ENCODE assay signal across 8 cellular contexts in genomic region chr19:1104452-1105216, GRCh38. TPM values are rescaled to one million over a fixed set of nuclear protein-coding genes. Genes with fewer than 3 reads are reported as not detected.
DNase-seq lines count a peak whose midpoint lies in the region; ATAC-seq and TF ChIP-seq lines count a peak whose summit lies in the region.

No MANE protein-coding gene starts in this region.

- TF ChIP-seq CTCF in CD14-positive monocyte (IDR thresholded peaks at IDR 0.05) (peak; percentile 21), neutrophil (IDR thresholded peaks at IDR 0.05) (no peak), transverse colon (IDR thresholded peaks at IDR 0.05) (no peak)

- H3K4me1 ChIP-seq in neutrophil (ENCODE audit: control insufficient read depth in 1 of 2, insufficient read depth in 1 of 2, low read depth in 1 of 2, low read length in 1 of 2) (peaks cover 65 to 73% of the 10 kb centered on the region in 2 experiments), transverse colon (peaks cover 23 to 54% (median 36%) of the 10 kb centered on the region in 4 donors)

- no peaks in the 10 kb centered on the region for H3K27me3 ChIP-seq in neutrophil
- no peaks in the 10 kb centered on the region for H3K27me3 ChIP-seq in transverse colon

- H3K27ac Mint-ChIP-seq in CD14-positive monocyte: peak overlapping the region; percentile 38 to 91 (median 76)
- H3K27ac Mint-ChIP-seq in activated naive CD8-positive, alpha-beta T cell: peak overlapping the region; percentile 46

- in situ Hi-C loops in SK-MEL-5 (cut with HindIII; ENCODE audit: low pct_unique_long_range_greater_than_20kb, low sequenced_read_pairs): no loop called here
- in situ Hi-C loops in transverse colon (cut with MboI; ENCODE audit: low pct_ligation_motif_present in 1 of 4, low pct_unique_long_range_greater_than_20kb in 1 of 4, low sequenced_read_pairs in 3 of 4): no loop called here

- TF ChIP-seq EP300 in transverse colon (IDR thresholded peaks at IDR 0.05; ENCODE audit: low read depth): no peak

- H3K4me3 ChIP-seq in neutrophil (ENCODE audit: low read depth in 1 of 2, low read length in 1 of 2) (peak overlapping the region; percentile 73 to 86), transverse colon (peak overlapping the region; percentile 52 to 98 (median 91))

- H3K36me3 ChIP-seq in neutrophil (peaks cover 37% of the 10 kb centered on the region), transverse colon (peaks cover 0 to 10% (median 4%) of the 10 kb centered on the region in 4 donors)

- peak; percentile 33 for ATAC-seq in GM19395 (IDR thresholded peaks at IDR 0.05; ENCODE audit: unreplicated experiment)

- DNase-seq in CD14-positive monocyte (ENCODE audit: low spot score) (no peak), HUDEP-2 (lab: John Stamatoyannopoulos, UW; ENCODE audit: unreplicated experiment in 76 of 76) (peak in 62 of 76 experiments; percentile 7 to 80 (median 60)), SK-MEL-5 (ENCODE audit: low read depth, low spot score) (peak; percentile 50), globus pallidus (ENCODE audit: low spot score) (peak; percentile 75), transverse colon (peak; percentile 82)

- peaks cover 5 to 12% (median 7%) of the 10 kb centered on the region in 7 donors for H3K9me3 Mint-ChIP-seq in CD14-positive monocyte
- no peaks in the 10 kb centered on the region for H3K9me3 Mint-ChIP-seq in activated naive CD8-positive, alpha-beta T cell (ENCODE audit: low read depth)

- peak overlapping the region; percentile 78 to 80 for H3K4me3 Mint-ChIP-seq in CD14-positive monocyte
- peak overlapping the region; percentile 76 for H3K4me3 Mint-ChIP-seq in activated naive CD8-positive, alpha-beta T cell

- H3K9me3 ChIP-seq in neutrophil (no peaks in the 10 kb centered on the region), transverse colon (no peaks in the 10 kb centered on the region)

- H3K27ac ChIP-seq in neutrophil (peak overlapping the region; percentile 96), transverse colon (peak overlapping the region; percentile 98 to 100 (median 100))

- 2% methylated on average over 41 of the region's 92 CpGs; no CpG with 5 or more reads in 1 of the 2 donors for WGBS in transverse colon (ENCODE audit: low coverage in 1 of 2), 2 donors

- intact Hi-C loops in CD14-positive monocyte (cut with micrococcal nuclease): loop anchor here (5.0 to 10.0 kb wide), 5 partner anchors 37 to 177 kb away; partner anchors contain the start of genes ARHGAP45 (in 2 of the 2), ARID3A (in 1 of the 2), ATP5F1D (in 1 of the 2) and CIRBP (in 1 of the 2)
- intact Hi-C loops in transverse colon (cut with DNase I; ENCODE audit: low total_unique reads): loop anchor here (10.0 kb wide), 2 partner anchors 140 to 180 kb away; partner anchors contain the start of genes ARID3A, ATP5F1D and MIDN

- peaks cover 0 to 3% (median 0%) of the 10 kb centered on the region in 3 donors for H3K27me3 Mint-ChIP-seq in CD14-positive monocyte (ENCODE audit: low read depth in 3 of 3)
- H3K27me3 Mint-ChIP-seq in activated naive CD8-positive, alpha-beta T cell: no peaks in the 10 kb centered on the region

- peaks cover 43% of the 10 kb centered on the region for H3K4me1 Mint-ChIP-seq in CD14-positive monocyte
- peaks cover 31% of the 10 kb centered on the region for H3K4me1 Mint-ChIP-seq in activated naive CD8-positive, alpha-beta T cell (ENCODE audit: low read depth)

- peaks cover 7 to 22% of the 10 kb centered on the region in 2 donors for H3K36me3 Mint-ChIP-seq in CD14-positive monocyte
- no peaks in the 10 kb centered on the region for H3K36me3 Mint-ChIP-seq in activated naive CD8-positive, alpha-beta T cell

- TF ChIP-seq POLR2A in transverse colon (IDR thresholded peaks at IDR 0.05): no peak

RNA-seq across cellular contexts. Expression of gene GPX4, which starts 0.8 kb away (rescaled TPM):
- 100 to 1,000 TPM; 459 to 508 TPM for polyA plus RNA-seq in CD14-positive monocyte
- 252 and 258 TPM in 2 replicates for total RNA-seq in SK-MEL-5 (2014; rRNA removed; shearing (Covaris generic))
- polyA plus RNA-seq in SK-MEL-5 (2015; cell fraction: cytosol; rRNA removed): 521 and 553 TPM in 2 replicates
- 111 and 126 TPM in 2 replicates for polyA plus RNA-seq in SK-MEL-5 (2015; cell fraction: nucleus; rRNA removed)
- 100 to 1,000 TPM; 115 to 426 (median 261) TPM for total RNA-seq in transverse colon

RNA-seq across cellular contexts. Expression of gene POLR2E, which starts 9.5 kb away (rescaled TPM):
- 100 to 1,000 TPM; 195 to 222 TPM for polyA plus RNA-seq in CD14-positive monocyte
- 132 and 150 TPM in 2 replicates for total RNA-seq in SK-MEL-5 (2014; rRNA removed; shearing (Covaris generic))
- 289 and 360 TPM in 2 replicates for polyA plus RNA-seq in SK-MEL-5 (2015; cell fraction: cytosol; rRNA removed)
- polyA plus RNA-seq in SK-MEL-5 (2015; cell fraction: nucleus; rRNA removed): 51.1 and 67.3 TPM in 2 replicates
- 100 to 1,000 TPM in 2 of 4 donors, 10 to 100 TPM in 2; 74.8 to 167 (median 103) TPM for total RNA-seq in transverse colon

RNA-seq across cellular contexts. Expression of gene ARHGAP45, which starts 37.7 kb away (rescaled TPM):
- 100 to 1,000 TPM; 108 to 137 TPM for polyA plus RNA-seq in CD14-positive monocyte
- total RNA-seq in SK-MEL-5 (2014; rRNA removed; shearing (Covaris generic)): 3.3 and 4.9 TPM in 2 replicates
- 1.7 and 2.3 TPM in 2 replicates for polyA plus RNA-seq in SK-MEL-5 (2015; cell fraction: cytosol; rRNA removed)
- polyA plus RNA-seq in SK-MEL-5 (2015; cell fraction: nucleus; rRNA removed): 1.2 and 3.1 TPM in 2 replicates
- 100 to 1,000 TPM in 1 of 4 donors, 10 to 100 TPM in 2, 1 to 10 TPM in 1; 10.0 to 174 (median 76.9) TPM for total RNA-seq in transverse colon
